In genomic region chr5:160506006-160507004, GRCh38 we compare ENCODE assay signal across 9 cellular contexts.
DNase-seq lines count a peak whose midpoint lies in the region; ATAC-seq and TF ChIP-seq lines count a peak whose summit lies in the region.
"Had no signal": no experiment of that assay in that cellular context is flagged by ENCODE, and none has a peak within 500 bp of the region (broad histone marks: within the 10 kb centered on the region; RNA-seq: fewer than 3 reads in every experiment).

No MANE protein-coding gene starts in this region.

- H3K4me3 Mint-ChIP-seq in chondrocyte (ENCODE audit: unreplicated experiment) = no peak overlapping the region

- no peak overlapping the region for H3K9ac ChIP-seq in Karpas-422 (ENCODE audit: low read length)

- 63% methylated on average over 18 of the region's 18 CpGs for WGBS in heart right ventricle, 2 donors

- H3K27ac Mint-ChIP-seq in chondrocyte (ENCODE audit: unreplicated experiment) = no peak overlapping the region

- H4K20me1 ChIP-seq in Karpas-422 (ENCODE audit: insufficient read depth, low read depth, low read length) = no peaks in the 10 kb centered on the region

- no peaks in the 10 kb centered on the region for H3K9me3 ChIP-seq in Karpas-422 (ENCODE audit: low read length)
- H3K9me3 ChIP-seq in heart right ventricle = no peaks in the 10 kb centered on the region
- H3K9me3 ChIP-seq in vagina = no peaks in the 10 kb centered on the region
- H3K9me3 ChIP-seq: neutrophil had no signal

- TF ChIP-seq POLR2A in vagina (IDR thresholded peaks at IDR 0.05) = no peak

- peaks cover 9% of the 10 kb centered on the region for H3K4me1 Mint-ChIP-seq in chondrocyte (ENCODE audit: low read depth)

- no peaks in the 10 kb centered on the region for H3K4me1 ChIP-seq in Karpas-422 (ENCODE audit: low read length)
- peaks cover 0 to 31% (median 0%) of the 10 kb centered on the region in 9 donors for H3K4me1 ChIP-seq in heart right ventricle
- H3K4me1 ChIP-seq in vagina = no peaks in the 10 kb centered on the region

- H3K4me3 ChIP-seq in Karpas-422 (ENCODE audit: low read length) (no peak overlapping the region), heart right ventricle (peak overlapping the region in 1 of 10 donors; percentile 11), vagina (no peak overlapping the region)

- no peaks in the 10 kb centered on the region for H3K27me3 ChIP-seq in Karpas-422 (ENCODE audit: low read length)
- H3K27me3 ChIP-seq in heart right ventricle = peaks cover 0 to 14% (median under 1%) of the 10 kb centered on the region in 7 donors
- no peaks in the 10 kb centered on the region for H3K27me3 ChIP-seq in vagina

- no peak for TF ChIP-seq CTCF in heart right ventricle (IDR thresholded peaks at IDR 0.05)
- TF ChIP-seq CTCF in chondrocyte (IDR thresholded peaks at IDR 0.05) = no peak
- no peak for TF ChIP-seq CTCF in vagina (IDR thresholded peaks at IDR 0.05)

- intact Hi-C loops in heart right ventricle (cut with DNase I) (loop anchor here in 2 of 10 donors (5.0 kb wide), 2 partner anchors 64 to 69 kb away; no protein-coding TSS in a partner anchor), vagina (cut with DNase I) (no loop called here)

- DNase-seq in GM03348 (ENCODE audit: low spot score) = peak; percentile 23
- peak; percentile 65 for DNase-seq in Karpas-422
- DNase-seq in activated T-cell treated with anti-CD3 and anti-CD28 coated beads, Interleukin-2, amount 50 U/mL, for 48 hours = peak; percentile 65 to 75
- DNase-seq in heart right ventricle = peak; percentile 20 to 34
- peak; percentile 76 for DNase-seq in stimulated activated CD4-positive, alpha-beta T cell treated with anti-CD3 and anti-CD28 coated beads, Interleukin-1b, Interleukin-23, amount 100 ng/mL, for 48 hours
- DNase-seq in chondrocyte (ENCODE audit: low spot score) = no peak
- no peak for DNase-seq in vagina (ENCODE audit: extremely low spot score in 2 of 2)

- H3K27me3 Mint-ChIP-seq in chondrocyte (ENCODE audit: low read depth) = peaks cover 41% of the 10 kb centered on the region

- no peak overlapping the region for H3K4me2 ChIP-seq in Karpas-422 (ENCODE audit: low read depth, low read length, poor library complexity, severe bottlenecking)

- H3K9me2 ChIP-seq in Karpas-422 (replicated peaks; ENCODE audit: insufficient read depth, low read length) = no peaks in the 10 kb centered on the region

- no peak overlapping the region for H3K27ac ChIP-seq in Karpas-422 (ENCODE audit: low read length)
- peak overlapping the region in 1 of 10 donors; percentile 65 for H3K27ac ChIP-seq in heart right ventricle
- H3K27ac ChIP-seq in vagina = no peak overlapping the region
- H3K27ac ChIP-seq: neutrophil had no signal

- H3K9me3 Mint-ChIP-seq in chondrocyte (ENCODE audit: low read depth) = no peaks in the 10 kb centered on the region

- H3K36me3 Mint-ChIP-seq in chondrocyte (ENCODE audit: low read depth) = no peaks in the 10 kb centered on the region

- H3K36me3 ChIP-seq in Karpas-422 (ENCODE audit: insufficient read depth, low read length) = no peaks in the 10 kb centered on the region
- H3K36me3 ChIP-seq in heart right ventricle = no peaks in the 10 kb centered on the region
- no peaks in the 10 kb centered on the region for H3K36me3 ChIP-seq in vagina
- H3K36me3 ChIP-seq: neutrophil had no signal

- ATAC-seq in GM21529 (IDR thresholded peaks at IDR 0.05; ENCODE audit: unreplicated experiment) (peak; percentile 84), heart right ventricle (peak in 6 of 8 donors; percentile 35 to 66 (median 47))

- no peak overlapping the region for H2AFZ ChIP-seq in Karpas-422 (ENCODE audit: low read length)

- H3K79me2 ChIP-seq in Karpas-422 (ENCODE audit: low read length) = no peaks in the 10 kb centered on the region

Comparison
In these comparisons a context has a peak if more than half of its experiments do, and no peak if none do; other contexts are left out.
1. DNase-seq: peak in GM03348 (single experiment), Karpas-422 (single experiment), activated T-cell treated with anti-CD3 and anti-CD28 coated beads, Interleukin-2, amount 50 U/mL, for 48 hours (2 of 2), heart right ventricle (2 of 2) and stimulated activated CD4-positive, alpha-beta T cell treated with anti-CD3 and anti-CD28 coated beads, Interleukin-1b, Interleukin-23, amount 100 ng/mL, for 48 hours (single experiment); none in chondrocyte (single experiment) and vagina (0 of 2).